2 cellular contexts compared by ENCODE assay signal in genomic region chr9:85332487-85332886, GRCh38.
TF ChIP-seq lines count a peak whose summit lies in the region.

No MANE protein-coding gene starts in this region.

TF ChIP-seq in HCT116, 20 proteins besides CTCF, POLR2A, EP300 and RAD21 (continued from another document):
- TF ChIP-seq ATF3 (IDR thresholded peaks at IDR 0.05) (no peak), YY1 (IDR thresholded peaks at IDR 0.05; ENCODE audit: extremely low read depth, insufficient replicate concordance, low read depth, low read length) (no peak), EGR1 (IDR thresholded peaks at IDR 0.05; ENCODE audit: low read depth) (no peak), FOSL1 (IDR thresholded peaks at IDR 0.05; ENCODE audit: low read depth) (no peak), ZBTB33 (IDR thresholded peaks at IDR 0.05; ENCODE audit: extremely low read depth, insufficient replicate concordance, low read length) (no peak), EZH2phosphoT487 (IDR thresholded peaks at IDR 0.05; ENCODE audit: borderline replicate concordance) (no peak), SP1 (IDR thresholded peaks at IDR 0.05; ENCODE audit: low read depth) (no peak), REST (IDR thresholded peaks at IDR 0.05; ENCODE audit: low read depth) (no peak), JUND (IDR thresholded peaks at IDR 0.05) (no peak), SRF (IDR thresholded peaks at IDR 0.05; ENCODE audit: low read depth) (no peak), POLR2AphosphoS5 (IDR thresholded peaks at IDR 0.05; ENCODE audit: low read depth, low read length) (no peak), CEBPB (IDR thresholded peaks at IDR 0.05; ENCODE audit: low read depth) (no peak)

TF ChIP-seq in SK-N-SH, 30 proteins besides CTCF, POLR2A, EP300 and RAD21 (continued from another document):
- TF ChIP-seq IRF3 (IDR thresholded peaks at IDR 0.05; ENCODE audit: low read depth, low read length) (no peak), MXI1 (IDR thresholded peaks at IDR 0.05; ENCODE audit: low read depth, low read length) (no peak), RXRA (IDR thresholded peaks at IDR 0.05; ENCODE audit: borderline replicate concordance, low read depth) (no peak), PBX3 (IDR thresholded peaks at IDR 0.05) (no peak), JUND (IDR thresholded peaks at IDR 0.05) (no peak)
